ENCODE assay signal across 8 cellular contexts in genomic region chr5:157540707-157541451, GRCh38. TPM values are rescaled to one million over a fixed set of nuclear protein-coding genes. Genes with fewer than 3 reads are reported as not detected.
A peak's percentile ranks its signal among the peaks of the same experiment; 100 is the strongest.
DNase-seq lines count a peak whose midpoint lies in the region; ATAC-seq and TF ChIP-seq lines count a peak whose summit lies in the region.

No MANE protein-coding gene starts in this region.

- no peaks in the 10 kb centered on the region for H3K27me3 ChIP-seq in ACC112 (ENCODE audit: insufficient read depth, low read length)

- POLR2A ChIA-PET in activated CD8-positive, alpha-beta T cell treated with anti-CD3 and anti-CD28 coated beads for 36 hours (lab: Charles Lee): interaction anchor here (0.6 to 3.1 kb wide), 5 partner anchors 17 to 68 kb away, joined by 3 to 9 read pairs (median 3); no protein-coding TSS in a partner anchor

- peak overlapping the region; percentile 38 for H3K4me3 Mint-ChIP-seq in activated CD8-positive, alpha-beta T cell treated with anti-CD3 and anti-CD28 coated beads for 36 hours

- H3K27me3 Mint-ChIP-seq in activated CD8-positive, alpha-beta T cell treated with anti-CD3 and anti-CD28 coated beads for 36 hours: no peaks in the 10 kb centered on the region

- CTCF ChIA-PET in activated CD8-positive, alpha-beta T cell treated with anti-CD3 and anti-CD28 coated beads for 36 hours (lab: Charles Lee): interaction anchor here (0.8 to 1.2 kb wide), 5 partner anchors 11 to 202 kb away, joined by 3 to 5 read pairs (median 3); no protein-coding TSS in a partner anchor

- H3K27ac Mint-ChIP-seq in activated CD8-positive, alpha-beta T cell treated with anti-CD3 and anti-CD28 coated beads for 36 hours: peak overlapping the region; percentile 85

- peak overlapping the region; percentile 26 for H2AFZ ChIP-seq in ACC112 (ENCODE audit: low read length, unreplicated experiment)

- H3K27ac ChIP-seq in ACC112 (ENCODE audit: low read depth, low read length): no peak overlapping the region

- H3K4me1 ChIP-seq in ACC112 (ENCODE audit: control insufficient read depth, insufficient read depth, low read length, unreplicated experiment): peaks cover 14% of the 10 kb centered on the region

- H3K4me1 Mint-ChIP-seq in activated CD8-positive, alpha-beta T cell treated with anti-CD3 and anti-CD28 coated beads for 36 hours (ENCODE audit: low read depth): peaks cover 57% of the 10 kb centered on the region

- no peaks in the 10 kb centered on the region for H3K36me3 Mint-ChIP-seq in activated CD8-positive, alpha-beta T cell treated with anti-CD3 and anti-CD28 coated beads for 36 hours (ENCODE audit: low read depth)

- H3K4me3 ChIP-seq in ACC112 (ENCODE audit: low read depth, low read length) (peak overlapping the region; percentile 7; the same call in 1 of the 2 replicates), fibroblast of mammary gland (ENCODE audit: control insufficient read depth, low read depth, low read length) (peak overlapping the region; percentile 27)

- H3K9me3 Mint-ChIP-seq in activated CD8-positive, alpha-beta T cell treated with anti-CD3 and anti-CD28 coated beads for 36 hours: no peaks in the 10 kb centered on the region

- no peak for TF ChIP-seq CTCF in activated CD8-positive, alpha-beta T cell treated with anti-CD3 and anti-CD28 coated beads for 36 hours (IDR thresholded peaks at IDR 0.05)
- no peak for TF ChIP-seq CTCF in fibroblast of mammary gland (conservative IDR thresholded peaks at IDR 0.05; ENCODE audit: control insufficient read depth, insufficient read depth, low read depth, low read length)

- ATAC-seq in GM19372 (IDR thresholded peaks at IDR 0.05; ENCODE audit: low read depth, unreplicated experiment) (peak; percentile 94), HG03378 (IDR thresholded peaks at IDR 0.05; ENCODE audit: unreplicated experiment) (peak; percentile 97)
- peak; percentile 92 for ATAC-seq in activated CD8-positive, alpha-beta T cell treated with anti-CD3 and anti-CD28 coated beads for 36 hours

- DNase-seq in activated CD8-positive, alpha-beta T cell treated with anti-CD3 and anti-CD28 coated beads for 36 hours: peak; percentile 64
- DNase-seq in fibroblast of mammary gland (ENCODE audit: low read depth) (peak; percentile 88), retina (peak; percentile 37), SHP77 treated with DMSO at 0.1 percent for 48 hours (lab: John Stamatoyannopoulos, UW) (no peak), kidney glomerular epithelial cell (lab: John Stamatoyannopoulos, UW) (no peak)

- H3K79me2 ChIP-seq in ACC112 (ENCODE audit: control insufficient read depth, insufficient read depth, low read length, unreplicated experiment): no peaks in the 10 kb centered on the region

- intact Hi-C loops in activated CD8-positive, alpha-beta T cell treated with anti-CD3 and anti-CD28 coated beads for 36 hours (cut with micrococcal nuclease): loop anchor here (2.0 kb wide), 1 partner anchor 62 kb away; no protein-coding TSS in a partner anchor

- no peaks in the 10 kb centered on the region for H3K36me3 ChIP-seq in ACC112 (ENCODE audit: insufficient read depth, low read length)

RNA-seq across cellular contexts. Expression of gene ADAM19, which starts 34.7 kb away (rescaled TPM):
- total RNA-seq in activated CD8-positive, alpha-beta T cell treated with anti-CD3 and anti-CD28 coated beads for 36 hours: 10 to 100 TPM; 12.3 to 12.9 TPM

Comparison
In these comparisons a context has a peak if more than half of its experiments do, and no peak if none do; other contexts are left out.
1. DNase-seq: peak in activated CD8-positive, alpha-beta T cell treated with anti-CD3 and anti-CD28 coated beads for 36 hours (single experiment), fibroblast of mammary gland (single experiment) and retina (single experiment); none in SHP77 treated with DMSO at 0.1 percent for 48 hours (single experiment) and kidney glomerular epithelial cell (single experiment).
2. Peak in every context shown above with its lines, with median percentiles within 50 percentile points of each other: ATAC-seq.